ENCODE assay signal across 1 cellular context in genomic region chr4:71230613-71231012, GRCh38.
TF ChIP-seq lines count a peak whose summit lies in the region.

No MANE protein-coding gene starts in this region.

TF ChIP-seq in HepG2, 621 proteins besides CTCF, POLR2A, EP300 and RAD21 (continued from another document):
- TF ChIP-seq XRCC5 (optimal IDR thresholded peaks at IDR 0.05; ENCODE audit: low read length) (no peak), MBD4 (IDR thresholded peaks at IDR 0.05; ENCODE audit: borderline replicate concordance, low read length) (no peak), ETV5 (CRISPR knock-in tag; IDR thresholded peaks at IDR 0.05; ENCODE audit: borderline replicate concordance) (no peak), CHD4 (IDR thresholded peaks at IDR 0.05; ENCODE audit: borderline replicate concordance, low read length) (no peak), ZNF318 (CRISPR knock-in tag; IDR thresholded peaks at IDR 0.05) (no peak), HMG20A (CRISPR knock-in tag; IDR thresholded peaks at IDR 0.05; ENCODE audit: borderline replicate concordance) (no peak), MXD1 (CRISPR knock-in tag; IDR thresholded peaks at IDR 0.05) (no peak)
- TF ChIP-seq, protein P1, sequence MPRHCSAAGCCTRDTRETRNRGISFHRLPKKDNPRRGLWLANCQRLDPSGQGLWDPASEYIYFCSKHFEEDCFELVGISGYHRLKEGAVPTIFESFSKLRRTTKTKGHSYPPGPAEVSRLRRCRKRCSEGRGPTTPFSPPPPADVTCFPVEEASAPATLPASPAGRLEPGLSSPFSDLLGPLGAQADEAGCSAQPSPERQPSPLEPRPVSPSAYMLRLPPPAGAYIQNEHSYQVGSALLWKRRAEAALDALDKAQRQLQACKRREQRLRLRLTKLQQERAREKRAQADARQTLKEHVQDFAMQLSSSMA (CRISPR knock-in tag; IDR thresholded peaks at IDR 0.05): no peak
- TF ChIP-seq, protein P2, sequence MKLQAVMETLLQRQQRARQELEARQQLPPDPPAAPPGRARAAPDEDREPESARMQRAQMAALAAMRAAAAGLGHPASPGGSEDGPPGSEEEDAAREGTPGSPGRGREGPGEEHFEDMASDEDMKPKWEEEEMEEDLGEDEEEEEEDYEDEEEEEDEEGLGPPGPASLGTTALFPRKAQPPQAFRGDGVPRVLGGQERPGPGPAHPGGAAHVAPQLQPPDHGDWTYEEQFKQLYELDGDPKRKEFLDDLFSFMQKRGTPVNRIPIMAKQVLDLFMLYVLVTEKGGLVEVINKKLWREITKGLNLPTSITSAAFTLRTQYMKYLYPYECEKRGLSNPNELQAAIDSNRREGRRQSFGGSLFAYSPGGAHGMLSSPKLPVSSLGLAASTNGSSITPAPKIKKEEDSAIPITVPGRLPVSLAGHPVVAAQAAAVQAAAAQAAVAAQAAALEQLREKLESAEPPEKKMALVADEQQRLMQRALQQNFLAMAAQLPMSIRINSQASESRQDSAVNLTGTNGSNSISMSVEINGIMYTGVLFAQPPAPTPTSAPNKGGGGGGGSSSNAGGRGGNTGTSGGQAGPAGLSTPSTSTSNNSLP (IDR thresholded peaks at IDR 0.05; ENCODE audit: low read depth, low read length): no peak
